8 cellular contexts compared by ENCODE assay signal in genomic region chr2:207223051-207223450, GRCh38. TPM values are rescaled to one million over a fixed set of nuclear protein-coding genes. Genes with fewer than 3 reads are reported as not detected.
A peak's percentile ranks its signal among the peaks of the same experiment; 100 is the strongest.
DNase-seq lines count a peak whose midpoint lies in the region; ATAC-seq and TF ChIP-seq lines count a peak whose summit lies in the region.

No MANE protein-coding gene starts in this region.

- no peaks in the 10 kb centered on the region for H3K79me2 ChIP-seq in SK-N-SH (ENCODE audit: insufficient read depth)
- H3K79me2 ChIP-seq in PC-9 (ENCODE audit: low read depth) = no peaks in the 10 kb centered on the region

- peak; percentile 78 for ATAC-seq in HG02870 (IDR thresholded peaks at IDR 0.05; ENCODE audit: unreplicated experiment)

- 59% methylated on average over 3 of the region's 3 CpGs for WGBS in SK-N-SH (ENCODE audit: low lambda C conversion rate)

- no peaks in the 10 kb centered on the region for H3K9me3 Mint-ChIP-seq in activated naive CD4-positive, alpha-beta T cell treated with anti-CD3 and anti-CD28 coated beads for 36 hours

- H3K9ac ChIP-seq in SK-N-SH = no peak overlapping the region

- CTCF ChIA-PET in activated naive CD4-positive, alpha-beta T cell treated with anti-CD3 and anti-CD28 coated beads for 36 hours (lab: Charles Lee) = interaction anchor here (0.6 to 1.6 kb wide), 3 partner anchors 9 to 249 kb away, joined by 3 to 5 read pairs (median 3); no protein-coding TSS in a partner anchor
- CTCF ChIA-PET in SK-N-SH (lab: Yijun Ruan, JAX) (interaction anchor here (1.3 kb wide), 1 partner anchor 12 kb away, joined by 5 read pairs; no protein-coding TSS in a partner anchor), PC-9 (lab: Charles Lee) (interaction anchor here (0.6 kb wide), 1 partner anchor 108 kb away, joined by 4 read pairs; no protein-coding TSS in a partner anchor)

- H3K4me3 ChIP-seq in SK-N-SH (ENCODE audit: low read depth in 2 of 2, low read length in 1 of 2) = no peak overlapping the region
- H3K4me3 ChIP-seq in PC-9 = no peak overlapping the region

- H3K27me3 Mint-ChIP-seq in activated naive CD4-positive, alpha-beta T cell treated with anti-CD3 and anti-CD28 coated beads for 36 hours (ENCODE audit: low read depth) = no peaks in the 10 kb centered on the region

- POLR2A ChIA-PET in SK-N-SH (lab: Yijun Ruan, JAX) (no interaction called here), PC-9 (lab: Charles Lee; ENCODE audit: unreplicated experiment) (no interaction called here)

- H3F3A ChIP-seq in SK-N-SH (replicated peaks; ENCODE audit: insufficient read depth) = peaks cover 10% of the 10 kb centered on the region
- H3F3A ChIP-seq in PC-9 (ENCODE audit: insufficient read depth, low read depth) = no peaks in the 10 kb centered on the region

- H3K4me2 ChIP-seq in SK-N-SH (no peak overlapping the region), PC-9 (no peak overlapping the region)

- no peaks in the 10 kb centered on the region for H3K36me3 ChIP-seq in SK-N-SH (replicated peaks in 1 of 2; ENCODE audit: control insufficient read depth in 1 of 2, insufficient read depth in 2 of 2, low read length in 1 of 2)
- no peaks in the 10 kb centered on the region for H3K36me3 ChIP-seq in PC-9 (ENCODE audit: low read depth)

- H3K36me3 Mint-ChIP-seq in activated naive CD4-positive, alpha-beta T cell treated with anti-CD3 and anti-CD28 coated beads for 36 hours (ENCODE audit: low read depth) = no peaks in the 10 kb centered on the region

- H2AFZ ChIP-seq in SK-N-SH (ENCODE audit: low read depth) = peak overlapping the region; percentile 47; the same call in 1 of the 2 replicates
- no peak overlapping the region for H2AFZ ChIP-seq in PC-9

- intact Hi-C loops in activated naive CD4-positive, alpha-beta T cell treated with anti-CD3 and anti-CD28 coated beads for 36 hours (cut with micrococcal nuclease) = loop anchor here (1.0 to 2.0 kb wide), 5 partner anchors 8 to 250 kb away; no protein-coding TSS in a partner anchor
- intact Hi-C loops in PC-9 (cut with micrococcal nuclease; ENCODE audit: unreplicated experiment) = no loop called here

- peak; percentile 50 for DNase-seq in activated naive CD4-positive, alpha-beta T cell treated with anti-CD3 and anti-CD28 coated beads for 36 hours
- no peak for DNase-seq in activated naive CD4-positive, alpha-beta T cell treated with anti-CD3 and anti-CD28 coated beads, Interleukin-2, amount 50 U/mL, for 16 hours
- DNase-seq in SK-N-SH = no peak
- DNase-seq in renal cortical epithelial cell (ENCODE audit: low read depth) = peak; percentile 49
- DNase-seq in activated effector memory CD4-positive, alpha-beta T cell treated with Interleukin-2 at 50 U/mL for 16 hours = no peak
- no peak for DNase-seq in anterior cingulate cortex (lab: John Stamatoyannopoulos, UW)
- no peak for DNase-seq in PC-9

- peaks cover 43% of the 10 kb centered on the region for H3K4me1 Mint-ChIP-seq in activated naive CD4-positive, alpha-beta T cell treated with anti-CD3 and anti-CD28 coated beads for 36 hours (ENCODE audit: low read depth)

- H3K9me2 ChIP-seq in SK-N-SH (no peaks in the 10 kb centered on the region), PC-9 (ENCODE audit: insufficient read depth) (no peaks in the 10 kb centered on the region)

- TF ChIP-seq EP300 in SK-N-SH (IDR thresholded peaks at IDR 0.05; ENCODE audit: borderline replicate concordance in 1 of 2, low read depth in 1 of 2, low read length in 1 of 2) = no peak

- no peak overlapping the region for H3K4me3 Mint-ChIP-seq in activated naive CD4-positive, alpha-beta T cell treated with anti-CD3 and anti-CD28 coated beads for 36 hours

- peaks cover 9 to 13% of the 10 kb centered on the region in 2 experiments for H3K4me1 ChIP-seq in SK-N-SH (ENCODE audit: control insufficient read depth in 1 of 2, insufficient read depth in 2 of 2, low read depth in 1 of 2, low read length in 1 of 2)
- H3K4me1 ChIP-seq in PC-9 (replicated peaks; ENCODE audit: insufficient read depth) = peaks cover 4% of the 10 kb centered on the region; the same call in 1 of the 2 replicates

- H4K20me1 ChIP-seq in SK-N-SH (ENCODE audit: insufficient read depth) (no peaks in the 10 kb centered on the region), PC-9 (ENCODE audit: insufficient read depth) (no peaks in the 10 kb centered on the region)

- H3K9me3 ChIP-seq in SK-N-SH (no peaks in the 10 kb centered on the region), PC-9 (ENCODE audit: insufficient read depth, low read depth) (no peaks in the 10 kb centered on the region)

- H3K27ac ChIP-seq in SK-N-SH (ENCODE audit: low read depth in 2 of 2, low read length in 1 of 2) (peak overlapping the region in 1 of 2 experiments; percentile 31; a peak in 2 of 4 replicates), PC-9 (no peak overlapping the region)

- BruUV-seq in PC-9 (replicated peaks; lab: Mats Ljungman, UMichigan) = no TSS peak

- H3K27me3 ChIP-seq in SK-N-SH (ENCODE audit: insufficient read depth) (no peaks in the 10 kb centered on the region), PC-9 (ENCODE audit: insufficient read depth, low read depth) (no peaks in the 10 kb centered on the region)

- TF ChIP-seq CTCF in SK-N-SH (IDR thresholded peaks at IDR 0.05) (no peak; the same call in none of the 2 replicates), PC-9 (conservative IDR thresholded peaks at IDR 0.05) (no peak)

- no peak for TF ChIP-seq RAD21 in SK-N-SH (IDR thresholded peaks at IDR 0.05; ENCODE audit: low read length)

- peak overlapping the region; percentile 32 for H3K27ac Mint-ChIP-seq in activated naive CD4-positive, alpha-beta T cell treated with anti-CD3 and anti-CD28 coated beads for 36 hours

TF ChIP-seq in SK-N-SH, 30 proteins besides CTCF, POLR2A, EP300 and RAD21:
- peak; percentile 36; the same call in 1 of the 2 replicates for TF ChIP-seq FOSL2 (IDR thresholded peaks at IDR 0.05; ENCODE audit: borderline replicate concordance, low read depth)
- no peak for TF ChIP-seq SIN3A (IDR thresholded peaks at IDR 0.05; ENCODE audit: borderline replicate concordance, low read depth, low read length)
- 0 out of 2 replicates have a peak, but pooled peaks have one; percentile 7 for TF ChIP-seq TCF12 (IDR thresholded peaks at IDR 0.05)

RNA-seq across cellular contexts. Expression of gene KLF7, which starts 57.3 kb away (rescaled TPM):
- total RNA-seq in activated naive CD4-positive, alpha-beta T cell treated with anti-CD3 and anti-CD28 coated beads for 36 hours = 10 to 100 TPM; 30.1 to 32.2 TPM
- 7.5 and 12.8 TPM in 2 replicates for polyA plus RNA-seq in SK-N-SH (2012; rRNA removed)
- polyA plus RNA-seq in SK-N-SH (2012; cell fraction: cytosol; rRNA removed) = 4.9 and 5.2 TPM in 2 replicates
- 12.9 and 16.8 TPM in 2 replicates for polyA plus RNA-seq in SK-N-SH (2012; cell fraction: nucleus; rRNA removed)
- total RNA-seq in renal cortical epithelial cell (16.8 and 31.5 TPM in 2 replicates), PC-9 (2021) (12.5 and 20.0 TPM in 2 replicates)

Comparison
In these comparisons a context has a peak if more than half of its experiments do, and no peak if none do; other contexts are left out.
1. DNase-seq: peak in activated naive CD4-positive, alpha-beta T cell treated with anti-CD3 and anti-CD28 coated beads for 36 hours (single experiment) and renal cortical epithelial cell (single experiment); none in activated naive CD4-positive, alpha-beta T cell treated with anti-CD3 and anti-CD28 coated beads, Interleukin-2, amount 50 U/mL, for 16 hours (single experiment), SK-N-SH (single experiment), activated effector memory CD4-positive, alpha-beta T cell treated with Interleukin-2 at 50 U/mL for 16 hours (single experiment), anterior cingulate cortex (0 of 58) and PC-9 (0 of 2).